ENCODE assay signal across 1 cellular context in the genomic region with DNA sequence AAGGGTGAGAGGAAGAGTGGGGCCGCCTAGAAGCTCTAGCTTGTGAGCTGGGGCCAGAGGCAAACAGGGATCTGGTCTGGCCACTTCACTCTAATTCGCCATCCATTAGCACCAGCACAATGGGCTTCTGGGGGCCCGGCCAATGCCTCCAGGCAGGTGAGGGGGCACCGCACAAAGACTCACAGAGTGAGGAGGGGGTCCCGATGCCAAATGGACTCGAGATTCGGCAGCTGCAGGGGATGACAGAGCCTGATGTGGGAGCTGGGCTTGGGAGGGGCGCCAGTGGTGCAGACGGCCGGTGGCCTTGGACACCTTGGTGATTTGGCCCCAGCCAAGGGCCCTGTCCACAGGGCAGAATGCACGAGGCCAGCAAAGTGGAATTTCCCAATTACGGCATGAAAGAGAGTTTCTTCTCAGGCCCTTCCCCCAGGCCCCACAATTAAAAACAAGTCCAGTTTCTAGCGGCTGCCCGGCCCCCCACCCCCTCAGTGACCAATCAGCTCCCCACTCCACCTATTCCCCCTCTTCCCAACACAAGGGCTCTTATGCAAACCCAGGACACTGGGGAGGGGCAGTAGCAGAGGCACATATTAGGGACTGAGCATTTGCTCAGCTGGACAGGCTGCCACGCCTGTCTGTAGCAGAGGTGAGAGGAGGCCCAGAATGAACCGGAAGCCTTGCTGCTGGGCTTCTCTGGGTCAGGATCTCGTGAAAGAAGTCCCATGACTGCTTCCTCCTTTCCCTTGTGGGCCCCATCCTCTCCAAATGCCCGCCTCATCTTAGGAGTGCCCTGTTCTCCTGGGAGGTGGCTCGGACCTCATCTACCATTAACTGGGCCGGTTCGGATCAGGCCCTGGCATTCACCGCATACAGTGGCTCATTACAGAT.
TF ChIP-seq lines count a peak whose summit lies in the region.

No MANE protein-coding gene starts in this region.

TF ChIP-seq in HepG2, 621 proteins besides CTCF, POLR2A, EP300 and RAD21 (continued from another document and continues in another):
- peak; percentile 18 for TF ChIP-seq NFAT5 (CRISPR knock-in tag; IDR thresholded peaks at IDR 0.05)
- peak; percentile 91 for TF ChIP-seq ARID5B (CRISPR knock-in tag; IDR thresholded peaks at IDR 0.05)
- TF ChIP-seq ZBTB3 (CRISPR knock-in tag; IDR thresholded peaks at IDR 0.05; ENCODE audit: borderline replicate concordance, low read depth), result peak; percentile 78; the same call in 1 of the 2 replicates
- no peak; the same call in 1 of the 2 replicates for TF ChIP-seq FOXC1 (CRISPR knock-in tag; IDR thresholded peaks at IDR 0.05; ENCODE audit: borderline replicate concordance)
- 0 out of 2 replicates have a peak, but pooled peaks have one; percentile 79 for TF ChIP-seq ZSCAN12 (CRISPR knock-in tag; IDR thresholded peaks at IDR 0.05)
- no peak for TF ChIP-seq HNRNPUL1 (IDR thresholded peaks at IDR 0.05; ENCODE audit: low read depth, low read length)
- TF ChIP-seq ETS1 (CRISPR knock-in tag; IDR thresholded peaks at IDR 0.05), result 0 out of 2 replicates have a peak, but pooled peaks have one; percentile 54
- peak; percentile 88 for TF ChIP-seq ZNF772 (CRISPR knock-in tag; IDR thresholded peaks at IDR 0.05)
- TF ChIP-seq REL (CRISPR knock-in tag; conservative IDR thresholded peaks at IDR 0.05), result peak; percentile 66; the same call in 1 of the 2 replicates
- TF ChIP-seq SMAD9 (CRISPR knock-in tag; IDR thresholded peaks at IDR 0.05), result 0 out of 2 replicates have a peak, but pooled peaks have one; percentile 38
- no peak for TF ChIP-seq ZNF510 (CRISPR knock-in tag; IDR thresholded peaks at IDR 0.05; ENCODE audit: low read depth)
- peak; percentile 79; the same call in 1 of the 2 replicates for TF ChIP-seq ZBTB26 (CRISPR knock-in tag; IDR thresholded peaks at IDR 0.05; ENCODE audit: borderline replicate concordance)
- 0 out of 2 replicates have a peak, but pooled peaks have one; percentile 13 for TF ChIP-seq ZNF879 (CRISPR knock-in tag; IDR thresholded peaks at IDR 0.05)
- no peak for TF ChIP-seq ZHX2 (IDR thresholded peaks at IDR 0.05; ENCODE audit: low read depth)
- TF ChIP-seq ZHX2 (CRISPR knock-in tag; IDR thresholded peaks at IDR 0.05; ENCODE audit: borderline replicate concordance), result 0 out of 2 replicates have a peak, but pooled peaks have one; percentile 52
- TF ChIP-seq ZNF12 (CRISPR knock-in tag; IDR thresholded peaks at IDR 0.05), result 0 out of 2 replicates have a peak, but pooled peaks have one; percentile 37
- no peak for TF ChIP-seq ZNF124 (CRISPR knock-in tag; IDR thresholded peaks at IDR 0.05)
- peak; percentile 94 for TF ChIP-seq PAXIP1 (CRISPR knock-in tag; conservative IDR thresholded peaks at IDR 0.05)
- TF ChIP-seq RFX1 (IDR thresholded peaks at IDR 0.05), result no peak; the same call in 1 of the 2 replicates
- peak; percentile 91 for TF ChIP-seq FOXP4 (CRISPR knock-in tag; IDR thresholded peaks at IDR 0.05)
